16 cellular contexts compared by ENCODE assay signal in the genomic region with DNA sequence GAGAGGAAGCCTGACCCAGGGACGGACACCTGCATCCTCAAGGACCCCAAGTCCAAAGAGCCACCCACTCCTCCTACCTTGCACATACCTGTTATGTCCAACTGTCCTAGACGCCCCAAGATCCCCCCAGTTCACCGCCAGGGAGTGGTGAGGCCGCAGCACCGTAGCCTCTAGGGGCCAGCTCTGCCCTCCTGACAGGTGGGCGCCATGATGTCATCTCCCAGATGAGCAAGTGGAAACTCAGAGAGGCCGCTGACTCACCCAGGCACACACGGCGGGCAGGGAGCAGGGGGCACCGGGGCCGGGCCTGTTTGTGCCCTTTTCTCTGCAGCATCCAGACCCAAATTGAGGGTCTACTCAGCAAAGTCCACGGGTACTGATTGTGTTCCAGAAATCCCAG.
"Had no signal": no experiment of that assay in that cellular context is flagged by ENCODE, and none has a peak within 500 bp of the region (broad histone marks: within the 10 kb centered on the region; RNA-seq: fewer than 3 reads in every experiment).

No MANE protein-coding gene starts in this region.

- H3K9me3 Mint-ChIP-seq: activated naive CD8-positive, alpha-beta T cell treated with anti-CD3 and anti-CD28 coated beads, Interleukin-2, amount 10 ng/mL, durations not matched to agents 7 days and 5 days; activated T-helper 1 cell treated with anti-CD3 and anti-CD28 coated beads, Interleukin-12 subunit alpha, Interleukin-12 subunit beta, Interleukin-2, Interleukin-4 antibody, amounts not matched to agents 30 ng/mL and 10 ng/mL and 1 ng/mL, durations not matched to agents 14 hours and 24 hours and 36 hours; effector memory CD8-positive, alpha-beta T cell; T-cell had no signal

- H3K36me3 Mint-ChIP-seq: activated naive CD8-positive, alpha-beta T cell treated with anti-CD3 and anti-CD28 coated beads, Interleukin-2, amount 10 ng/mL, durations not matched to agents 7 days and 5 days; T-cell had no signal

- H3K27ac Mint-ChIP-seq: activated naive CD8-positive, alpha-beta T cell treated with anti-CD3 and anti-CD28 coated beads, Interleukin-2, amount 10 ng/mL, durations not matched to agents 7 days and 5 days; activated T-helper 1 cell treated with anti-CD3 and anti-CD28 coated beads, Interleukin-12 subunit alpha, Interleukin-12 subunit beta, Interleukin-2, Interleukin-4 antibody, amounts not matched to agents 30 ng/mL and 10 ng/mL and 1 ng/mL, durations not matched to agents 14 hours and 24 hours and 36 hours; effector memory CD8-positive, alpha-beta T cell; T-cell had no signal

- H3K4me3 ChIP-seq: SK-N-MC, stomach, thoracic aorta had no signal

- H3K36me3 ChIP-seq: neutrophil, stomach, thoracic aorta had no signal

- H3K27ac ChIP-seq: epithelial cell of prostate, neutrophil, SK-N-MC, stomach, thoracic aorta had no signal

- H3K4me1 Mint-ChIP-seq: activated naive CD8-positive, alpha-beta T cell treated with anti-CD3 and anti-CD28 coated beads, Interleukin-2, amount 10 ng/mL, durations not matched to agents 7 days and 5 days had no signal

- ATAC-seq: activated CD4-positive, CD25-positive, alpha-beta regulatory T cell treated with anti-CD3 and anti-CD28 coated beads, Interleukin-2, amount 50 U/mL, for 24 hours; effector memory CD8-positive, alpha-beta T cell; T-cell had no signal

- DNase-seq: activated CD4-positive, alpha-beta T cell treated with anti-CD3 and anti-CD28 coated beads, Interleukin-2, amount 50 U/mL, for 1 hour; activated naive CD4-positive, alpha-beta T cell; activated naive CD8-positive, alpha-beta T cell treated with anti-CD3 and anti-CD28 coated beads, Interleukin-2, amount 10 ng/mL, durations not matched to agents 7 days and 5 days; anterior cingulate cortex; dermis blood vessel endothelial cell; effector memory CD8-positive, alpha-beta T cell; stimulated activated CD4-positive, alpha-beta T cell treated with anti-CD3 and anti-CD28 coated beads, Interleukin-1b, Interleukin-23, amount 100 ng/mL, for 48 hours; stomach; T-cell; T-helper 9 cell had no signal

- H3K9me3 ChIP-seq: neutrophil, stomach, thoracic aorta had no signal

- H3K4me3 Mint-ChIP-seq: activated naive CD8-positive, alpha-beta T cell treated with anti-CD3 and anti-CD28 coated beads, Interleukin-2, amount 10 ng/mL, durations not matched to agents 7 days and 5 days; activated T-helper 1 cell treated with anti-CD3 and anti-CD28 coated beads, Interleukin-12 subunit alpha, Interleukin-12 subunit beta, Interleukin-2, Interleukin-4 antibody, amounts not matched to agents 30 ng/mL and 10 ng/mL and 1 ng/mL, durations not matched to agents 14 hours and 24 hours and 36 hours; effector memory CD8-positive, alpha-beta T cell; T-cell had no signal
